7 cellular contexts compared by ENCODE assay signal in genomic region chr10:84140036-84140379, GRCh38. TPM values are rescaled to one million over a fixed set of nuclear protein-coding genes. Genes with fewer than 3 reads are reported as not detected.
DNase-seq lines count a peak whose midpoint lies in the region; ATAC-seq, FAIRE-seq and TF ChIP-seq lines count a peak whose summit lies in the region.

No MANE protein-coding gene starts in this region.

- peak overlapping the region; percentile 99 for H3K27ac ChIP-seq in breast epithelium
- H3K27ac ChIP-seq in testis: peak overlapping the region; percentile 90 to 93

- ATAC-seq in GM18867 (IDR thresholded peaks at IDR 0.05; ENCODE audit: unreplicated experiment): peak; percentile 2

- H3K4me1 ChIP-seq in breast epithelium (peaks cover 6 to 15% of the 10 kb centered on the region in 2 donors), testis (peaks cover 9% of the 10 kb centered on the region)

- H3K36me3 ChIP-seq in breast epithelium: no peaks in the 10 kb centered on the region
- H3K36me3 ChIP-seq in testis (ENCODE audit: low read depth, missing control alignments): no peaks in the 10 kb centered on the region

- H3K9me3 ChIP-seq in breast epithelium: no peaks in the 10 kb centered on the region
- H3K9me3 ChIP-seq in testis: no peaks in the 10 kb centered on the region

- H3K4me3 ChIP-seq in breast epithelium (peak overlapping the region; percentile 98), testis (peak overlapping the region; percentile 98 to 99)

- FAIRE-seq in frontal cortex (lab: Jason Lieb, UNC): no peak

- TF ChIP-seq POLR2A in breast epithelium (IDR thresholded peaks at IDR 0.05) (no peak), testis (IDR thresholded peaks at IDR 0.05) (no peak)

- 0 to 7% methylated on average over 3 to 12 of the region's 12 CpGs for WGBS in testis, 2 donors

- intact Hi-C loops in breast epithelium (cut with DNase I; ENCODE audit: low total_unique reads): no loop called here
- intact Hi-C loops in testis (cut with DNase I; ENCODE audit: low total_unique reads): no loop called here

- DNase-seq in M059J (ENCODE audit: low read depth): peak; percentile 30
- DNase-seq in breast epithelium (ENCODE audit: low spot score in 2 of 2): peak in 1 of 2 donors; percentile 23
- peak; percentile 37 for DNase-seq in left kidney (ENCODE audit: low read depth, low spot score)
- peak; percentile 43 for DNase-seq in testis
- DNase-seq in frontal cortex (ENCODE audit: low spot score in 2 of 2): no peak
- DNase-seq in cerebellar nuclear complex (lab: John Stamatoyannopoulos, UW): no peak

- H3K27me3 ChIP-seq in breast epithelium: no peaks in the 10 kb centered on the region
- H3K27me3 ChIP-seq in testis: no peaks in the 10 kb centered on the region

- TF ChIP-seq CTCF in breast epithelium (IDR thresholded peaks at IDR 0.05): no peak
- TF ChIP-seq CTCF in testis (IDR thresholded peaks at IDR 0.05): no peak

RNA-seq across cellular contexts. Expression of gene GHITM, which starts 0.7 kb away (rescaled TPM):
- 218 TPM in 2 replicates for total RNA-seq in M059J (2014; rRNA removed; shearing (Covaris generic))
- total RNA-seq in breast epithelium (100 to 1,000 TPM; 118 to 161 (median 133) TPM), testis (100 to 1,000 TPM; 140 to 220 TPM), frontal cortex (165 TPM)
- polyA plus RNA-seq in testis (ENCODE audit: insufficient read depth, low read depth, low replicate concordance): 284 TPM

RNA-seq across cellular contexts. Expression of gene GPR15LG, which starts 33.6 kb away (rescaled TPM):
- not detected in 2 replicates for total RNA-seq in M059J (2014; rRNA removed; shearing (Covaris generic))
- total RNA-seq in breast epithelium (1 to 10 TPM in 1 of 3 donors, not detected in 2; 1.3 TPM), testis (not detected), frontal cortex (not detected)
- polyA plus RNA-seq in testis (ENCODE audit: insufficient read depth, low read depth, low replicate concordance): not detected

RNA-seq across cellular contexts. Expression of gene CDHR1, which starts 54.3 kb away (rescaled TPM):
- not detected in 2 replicates for total RNA-seq in M059J (2014; rRNA removed; shearing (Covaris generic))
- total RNA-seq in breast epithelium: under 1 TPM; 0.15 to 0.66 (median 0.16) TPM
- under 1 TPM; 0.19 to 0.39 TPM for total RNA-seq in testis
- polyA plus RNA-seq in testis (ENCODE audit: insufficient read depth, low read depth, low replicate concordance): 0.67 TPM
- total RNA-seq in frontal cortex: 1.6 TPM

Comparison
In these comparisons a context has a peak if more than half of its experiments do, and no peak if none do; other contexts are left out.
1. DNase-seq: peak in M059J (single experiment), left kidney (single experiment) and testis (single experiment); none in frontal cortex (0 of 2) and cerebellar nuclear complex (0 of 2).